ENCODE assay signal across 8 cellular contexts in the genomic region with DNA sequence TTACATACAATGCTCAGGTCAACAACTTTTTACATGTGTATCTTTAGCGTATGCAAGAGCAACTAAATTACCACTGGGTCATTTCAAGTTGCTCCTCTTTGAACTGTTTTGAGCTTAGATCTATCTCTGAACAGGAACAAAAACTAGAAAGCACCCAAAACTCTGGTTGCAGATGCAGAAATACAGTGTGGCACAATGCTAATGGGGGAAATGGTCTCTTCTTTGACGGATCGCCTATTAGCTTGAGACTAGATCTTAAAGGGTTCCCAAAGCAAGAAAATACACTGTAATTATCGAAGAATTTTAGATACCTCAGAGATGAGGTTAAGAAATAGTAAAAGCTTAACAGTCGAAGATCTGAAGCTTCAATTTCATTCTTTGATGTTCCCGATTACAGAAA.
DNase-seq lines count a peak whose midpoint lies in the region; ATAC-seq lines count a peak whose summit lies in the region.

No MANE protein-coding gene starts in this region.

- no peaks in the 10 kb centered on the region for H3K9me3 ChIP-seq in mucosa of rectum (ENCODE audit: control insufficient read depth in 2 of 2, low read length in 2 of 2)

- H3K4me3 ChIP-seq in mucosa of rectum (ENCODE audit: low read length in 2 of 2), result peak overlapping the region; percentile 85 to 88

- no peaks in the 10 kb centered on the region for H3K36me3 ChIP-seq in mucosa of rectum (ENCODE audit: control insufficient read depth in 2 of 2, insufficient read depth in 2 of 2, low read length in 2 of 2)

- DNase-seq in NCI-H2171 treated with DMSO at 0.1 percent for 48 hours (lab: John Stamatoyannopoulos, UW) (peak; percentile 38), NCI-H2171 (lab: John Stamatoyannopoulos, UW) (no peak), NCI-H2227 (lab: John Stamatoyannopoulos, UW; ENCODE audit: unreplicated experiment) (peak; percentile 16), cerebellar cortex (ENCODE audit: low spot score) (peak; percentile 32), NCI-H2196 (lab: John Stamatoyannopoulos, UW; ENCODE audit: unreplicated experiment) (no peak), Ammon's horn (ENCODE audit: low spot score) (no peak)

- ATAC-seq in HG03460 (IDR thresholded peaks at IDR 0.05; ENCODE audit: unreplicated experiment), result no peak

- peaks cover 15 to 27% of the 10 kb centered on the region in 2 donors for H3K4me1 ChIP-seq in mucosa of rectum (ENCODE audit: control insufficient read depth in 2 of 2, insufficient read depth in 2 of 2, low read length in 2 of 2)

- peak overlapping the region; percentile 64 to 99 for H3K9ac ChIP-seq in mucosa of rectum (ENCODE audit: low read depth in 1 of 2, low read length in 2 of 2)

- no peaks in the 10 kb centered on the region for H3K27me3 ChIP-seq in mucosa of rectum (ENCODE audit: control insufficient read depth in 2 of 2, insufficient read depth in 2 of 2, low read length in 2 of 2)

- peak overlapping the region; percentile 94 for H3K27ac ChIP-seq in mucosa of rectum (ENCODE audit: low read depth in 2 of 2, low read length in 2 of 2)

Comparison
In these comparisons a context has a peak if more than half of its experiments do, and no peak if none do; other contexts are left out.
1. DNase-seq: peak in NCI-H2171 treated with DMSO at 0.1 percent for 48 hours (single experiment), NCI-H2227 (single experiment) and cerebellar cortex (single experiment); none in NCI-H2171 (single experiment), NCI-H2196 (single experiment) and Ammon's horn (single experiment).